In the genomic region with DNA sequence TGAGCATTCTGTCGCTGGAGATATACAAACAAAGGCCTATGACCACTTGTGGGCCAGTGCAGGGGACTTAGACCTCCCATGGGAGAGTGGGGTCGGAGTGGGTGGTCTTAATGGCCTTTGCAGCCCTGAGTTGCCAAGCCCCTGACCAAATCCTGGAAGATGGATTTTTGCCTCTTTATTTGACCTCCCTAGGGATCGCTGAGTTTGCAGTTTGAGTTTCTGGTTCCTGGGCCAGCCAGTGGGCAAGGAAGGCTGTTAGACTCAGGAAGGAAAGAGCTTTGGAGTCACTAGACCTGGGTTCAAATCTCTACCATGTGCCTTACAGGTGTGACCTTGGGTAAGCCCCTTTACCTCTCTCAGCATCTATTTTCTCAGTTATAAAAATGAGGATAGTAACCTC, we compare ENCODE assay signal across 19 cellular contexts.
"Had no signal": no experiment of that assay in that cellular context is flagged by ENCODE, and none has a peak within 500 bp of the region (broad histone marks: within the 10 kb centered on the region; RNA-seq: fewer than 3 reads in every experiment).

No MANE protein-coding gene starts in this region.

- H3K36me3 ChIP-seq: SJSA1 had no signal

- H3K4me3 ChIP-seq: SJSA1, SK-N-MC had no signal

- H3K27ac ChIP-seq: SJSA1, SK-N-MC had no signal

- FAIRE-seq: RCC 7860 had no signal

- H3K9me3 ChIP-seq: SJSA1 had no signal

- DNase-seq: Karpas-422, KG1, MM.1S, NCI-H1092 treated with DMSO at 0.1 percent for 48 hours, NCI-H1436, NCI-H187, NCI-H2029, NCI-H2081 treated with DMSO at 0.1 percent for 48 hours, NCI-H2171, NCI-H226, NCI-H446, NCI-H510A, NCI-H774, Right ventricle myocardium superior, RPMI8226, SIG-M5 had no signal
